Comparison of ENCODE assay signal across 8 cellular contexts in genomic region chr16:67968440-67969285, GRCh38. TPM values are rescaled to one million over a fixed set of nuclear protein-coding genes. Genes with fewer than 3 reads are reported as not detected.
A peak's percentile ranks its signal among the peaks of the same experiment; 100 is the strongest.
DNase-seq lines count a peak whose midpoint lies in the region; ATAC-seq, FAIRE-seq and TF ChIP-seq lines count a peak whose summit lies in the region.

TSS of gene SLC12A4 (minus strand) at chr16:67968637. CDS start at chr16:67968553, 84 bp downstream.

- peak within 1 kb of the TSS; percentile 88 for H3K4me3 ChIP-seq in fibroblast of mammary gland (ENCODE audit: control insufficient read depth, low read depth, low read length)

- H3K4me1 Mint-ChIP-seq in activated T-helper 17 cell treated with anti-CD3 and anti-CD28 coated beads, Interleukin-2, amount 50 U/mL, for 72 hours: peaks cover 16% of the 10 kb centered on the region
- peaks cover 17 to 22% of the 10 kb centered on the region in 2 donors for H3K4me1 Mint-ChIP-seq in natural killer cell

- H3K27ac Mint-ChIP-seq in activated T-helper 17 cell treated with anti-CD3 and anti-CD28 coated beads, Interleukin-2, amount 50 U/mL, for 72 hours: peak within 1 kb of the TSS; percentile 88
- H3K27ac Mint-ChIP-seq in natural killer cell: peak within 1 kb of the TSS; percentile 77 to 89

- ATAC-seq in HG03442 (IDR thresholded peaks at IDR 0.05; ENCODE audit: unreplicated experiment) (peak; percentile 65), natural killer cell (peak; percentile 90 to 95 (median 91))
- peak; percentile 89 for ATAC-seq in activated T-helper 17 cell treated with anti-CD3 and anti-CD28 coated beads, Interleukin-2, amount 50 U/mL, for 72 hours (replicated peaks)

- H3K27me3 Mint-ChIP-seq in activated T-helper 17 cell treated with anti-CD3 and anti-CD28 coated beads, Interleukin-2, amount 50 U/mL, for 72 hours: no peaks in the 10 kb centered on the region
- no peaks in the 10 kb centered on the region for H3K27me3 Mint-ChIP-seq in natural killer cell (ENCODE audit: low read depth in 2 of 2)

- DNase-seq in AG20443 (ENCODE audit: low spot score) (peak; percentile 98), GM19239 (ENCODE audit: insufficient read length, low spot score) (peak; percentile 94), RCC 7860 (ENCODE audit: low spot score) (peak; percentile 46), fibroblast of mammary gland (ENCODE audit: low read depth) (peak; percentile 62), natural killer cell (peak; percentile 86)
- peak; percentile 80 for DNase-seq in stimulated activated naive CD4-positive, alpha-beta T cell treated with Interleukin-2 at 50 U/mL for 16 hours (lab: John Stamatoyannopoulos, UW)

- H3K4me3 Mint-ChIP-seq in activated T-helper 17 cell treated with anti-CD3 and anti-CD28 coated beads, Interleukin-2, amount 50 U/mL, for 72 hours: peak within 1 kb of the TSS; percentile 94
- H3K4me3 Mint-ChIP-seq in natural killer cell: peak within 1 kb of the TSS; percentile 96

- H3K9me3 Mint-ChIP-seq in activated T-helper 17 cell treated with anti-CD3 and anti-CD28 coated beads, Interleukin-2, amount 50 U/mL, for 72 hours: no peaks in the 10 kb centered on the region
- H3K9me3 Mint-ChIP-seq in natural killer cell: no peaks in the 10 kb centered on the region

- intact Hi-C loops in natural killer cell (cut with micrococcal nuclease): loop anchor here (2.0 kb wide), 2 partner anchors 16 to 34 kb away; no protein-coding TSS in a partner anchor

- no peak for TF ChIP-seq CTCF in fibroblast of mammary gland (conservative IDR thresholded peaks at IDR 0.05; ENCODE audit: control insufficient read depth, insufficient read depth, low read depth, low read length)
- TF ChIP-seq CTCF in natural killer cell (IDR thresholded peaks at IDR 0.05): no peak

- H3K36me3 Mint-ChIP-seq in activated T-helper 17 cell treated with anti-CD3 and anti-CD28 coated beads, Interleukin-2, amount 50 U/mL, for 72 hours (ENCODE audit: low read depth): no peaks in the 10 kb centered on the region
- H3K36me3 Mint-ChIP-seq in natural killer cell: no peaks in the 10 kb centered on the region

- FAIRE-seq in GM19239 (lab: Jason Lieb, UNC) (peak; percentile 82), RCC 7860 (lab: Jason Lieb, UNC) (no peak)

RNA-seq across cellular contexts. Expression of gene SLC12A4, which starts in this region (rescaled TPM):
- 10 to 100 TPM; 34.6 to 47.0 TPM for total RNA-seq in activated T-helper 17 cell treated with anti-CD3 and anti-CD28 coated beads, Interleukin-2, amount 50 U/mL, for 72 hours
- total RNA-seq in natural killer cell: 10 to 100 TPM; 30.0 to 47.0 (median 30.5) TPM

Comparison
In these comparisons a context has a peak if more than half of its experiments do, and no peak if none do; other contexts are left out.
1. Peak in every context shown above with its lines: DNase-seq, ATAC-seq and H3K4me3 ChIP-seq.
2. DNase-seq: peak in every context shown above with its lines; median percentile 98 in AG20443; 94 in GM19239; 86 in natural killer cell; 80 in stimulated activated naive CD4-positive, alpha-beta T cell treated with Interleukin-2 at 50 U/mL for 16 hours; 62 in fibroblast of mammary gland; 46 in RCC 7860.